Comparison of ENCODE assay signal across 8 cellular contexts in the genomic region with DNA sequence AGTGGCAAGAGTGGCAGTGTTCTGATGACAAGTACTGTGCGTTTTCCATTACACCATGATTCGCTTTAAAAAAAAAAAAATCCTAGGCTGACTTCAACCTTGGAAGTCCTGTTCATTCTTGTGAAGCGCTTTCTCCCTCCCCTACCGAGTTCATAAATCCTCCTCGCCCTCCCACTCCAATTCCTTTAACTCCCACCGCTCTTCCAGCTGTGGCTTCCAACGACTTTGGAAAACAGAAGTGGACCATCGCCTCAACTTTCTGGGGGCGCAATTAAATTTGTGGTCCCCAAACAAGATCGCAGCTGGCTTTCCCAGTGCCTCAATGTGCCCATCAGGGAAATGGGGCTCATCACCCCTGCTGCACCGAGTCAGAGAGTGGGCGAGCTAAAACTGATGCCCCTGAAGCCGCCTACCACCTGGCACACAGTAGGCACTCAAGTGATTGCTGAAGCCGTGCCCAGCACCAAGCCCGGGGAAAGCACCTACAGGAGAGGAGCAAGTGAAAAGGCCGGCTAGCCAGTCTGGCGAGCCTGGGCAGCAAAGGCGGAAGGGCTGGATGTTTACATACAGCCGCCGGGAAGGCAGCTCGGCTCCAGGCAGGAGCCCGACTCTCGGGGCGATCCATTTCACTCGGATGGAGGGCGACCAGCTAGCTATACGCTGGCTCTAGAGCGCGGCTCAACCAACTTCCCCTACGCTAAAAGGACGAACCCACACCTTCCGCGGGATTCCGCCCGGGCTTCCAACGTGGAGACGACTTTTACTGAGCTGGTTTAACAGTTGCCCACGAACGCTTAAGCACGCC. TPM values are rescaled to one million over a fixed set of nuclear protein-coding genes. Genes with fewer than 3 reads are reported as not detected.
DNase-seq lines count a peak whose midpoint lies in the region; ATAC-seq and TF ChIP-seq lines count a peak whose summit lies in the region.

No MANE protein-coding gene starts in this region.

- H2AFZ ChIP-seq in SK-N-SH (ENCODE audit: low read depth), result peak overlapping the region; percentile 93

- peaks cover 39% of the 10 kb centered on the region; the same call in 1 of the 2 replicates for H4K20me1 ChIP-seq in SK-N-SH (ENCODE audit: insufficient read depth)

- no peaks in the 10 kb centered on the region for H3K9me3 ChIP-seq in HUES48 (ENCODE audit: control insufficient read depth, insufficient read depth, low read length)
- H3K9me3 ChIP-seq in SK-N-SH, result no peaks in the 10 kb centered on the region
- H3K9me3 ChIP-seq in mucosa of descending colon, result no peaks in the 10 kb centered on the region

- CTCF ChIA-PET in SK-N-SH (lab: Yijun Ruan, JAX), result interaction anchor here (0.7 to 3.4 kb wide), 27 partner anchors 9 to 1301 kb away, joined by 3 to 21 read pairs (median 3); no protein-coding TSS in a partner anchor

- peak overlapping the region; percentile 88 for H3K4me3 ChIP-seq in HUES48 (ENCODE audit: low read depth, low read length)
- H3K4me3 ChIP-seq in SK-N-SH (ENCODE audit: low read depth in 2 of 2, low read length in 1 of 2), result peak overlapping the region; percentile 87 to 95
- H3K4me3 ChIP-seq in mucosa of descending colon, result peak overlapping the region; percentile 60
- H3K4me3 ChIP-seq in urinary bladder (ENCODE audit: low read depth, low read length), result peak overlapping the region; percentile 93

- intact Hi-C loops in mucosa of descending colon (cut with DNase I, micrococcal nuclease), result loop anchor here in 1 of 2 donors (10.0 kb wide), 1 partner anchor 163 kb away; no protein-coding TSS in a partner anchor

- no peaks in the 10 kb centered on the region for H3F3A ChIP-seq in SK-N-SH (replicated peaks; ENCODE audit: insufficient read depth)

- peak overlapping the region; percentile 86 for H3K4me2 ChIP-seq in SK-N-SH

- H3K4me1 ChIP-seq in HUES48 (ENCODE audit: control insufficient read depth, insufficient read depth, low read length), result peaks cover 49% of the 10 kb centered on the region
- H3K4me1 ChIP-seq in SK-N-SH (ENCODE audit: control insufficient read depth in 1 of 2, insufficient read depth in 2 of 2, low read depth in 1 of 2, low read length in 1 of 2), result peaks cover 0 to 11% of the 10 kb centered on the region in 2 experiments; a peak in 2 of 4 replicates
- no peaks in the 10 kb centered on the region for H3K4me1 ChIP-seq in mucosa of descending colon (ENCODE audit: low read depth)
- H3K4me1 ChIP-seq in urinary bladder (ENCODE audit: insufficient read depth), result no peaks in the 10 kb centered on the region

- H3K9ac ChIP-seq in HUES48 (ENCODE audit: low read depth, low read length) (peak overlapping the region; percentile 82), SK-N-SH (peak overlapping the region; percentile 75)

- no peak for TF ChIP-seq RAD21 in SK-N-SH (IDR thresholded peaks at IDR 0.05; ENCODE audit: low read length)

- peaks cover 54% of the 10 kb centered on the region for H3K79me2 ChIP-seq in SK-N-SH (ENCODE audit: insufficient read depth)

- peak; percentile 76 for ATAC-seq in mucosa of descending colon
- no peak for ATAC-seq in GM21526 (IDR thresholded peaks at IDR 0.05; ENCODE audit: low FRiP score, unreplicated experiment)

- H3K36me3 ChIP-seq in HUES48 (ENCODE audit: control insufficient read depth, insufficient read depth, low read length), result no peaks in the 10 kb centered on the region; the same call in 1 of the 2 replicates
- H3K36me3 ChIP-seq in SK-N-SH (replicated peaks in 1 of 2; ENCODE audit: control insufficient read depth in 1 of 2, insufficient read depth in 2 of 2, low read length in 1 of 2), result peaks cover 0 to 6% of the 10 kb centered on the region in 2 experiments
- H3K36me3 ChIP-seq in mucosa of descending colon (ENCODE audit: low read depth), result no peaks in the 10 kb centered on the region
- H3K36me3 ChIP-seq in urinary bladder (ENCODE audit: insufficient read depth), result peaks cover 3% of the 10 kb centered on the region

- POLR2A ChIA-PET in SK-N-SH (lab: Yijun Ruan, JAX), result interaction anchor here (0.8 to 1.3 kb wide), 6 partner anchors 378 to 974 kb away, joined by 3 to 6 read pairs (median 3); no protein-coding TSS in a partner anchor

- no peaks in the 10 kb centered on the region for H3K27me3 ChIP-seq in HUES48 (ENCODE audit: control insufficient read depth, insufficient read depth, low read length)
- no peaks in the 10 kb centered on the region for H3K27me3 ChIP-seq in SK-N-SH (ENCODE audit: insufficient read depth)

- H3K27ac ChIP-seq in HUES48 (ENCODE audit: low read depth, low read length) (peak overlapping the region; percentile 14), SK-N-SH (ENCODE audit: low read depth in 2 of 2, low read length in 1 of 2) (peak overlapping the region; percentile 81 to 98; a peak in 3 of 4 replicates), epithelial cell of prostate (peak overlapping the region; percentile 15), urinary bladder (ENCODE audit: low read depth) (peak overlapping the region; percentile 90)

- DNase-seq in NCI-H187 (lab: John Stamatoyannopoulos, UW), result peak; percentile 28 to 35
- no peak for DNase-seq in NCI-H187 treated with DMSO at 0.1 percent for 48 hours (lab: John Stamatoyannopoulos, UW)
- peak; percentile 74 for DNase-seq in SK-N-SH
- peak; percentile 27 for DNase-seq in epithelial cell of prostate (ENCODE audit: low read depth, low spot score)
- peak; percentile 76 to 82 (median 78) for DNase-seq in mucosa of descending colon

- TF ChIP-seq EP300 in SK-N-SH (IDR thresholded peaks at IDR 0.05; ENCODE audit: borderline replicate concordance in 1 of 2, low read depth in 1 of 2, low read length in 1 of 2), result no peak

- no peaks in the 10 kb centered on the region for H3K9me2 ChIP-seq in SK-N-SH

- TF ChIP-seq CTCF in SK-N-SH (IDR thresholded peaks at IDR 0.05) (no peak), mucosa of descending colon (IDR thresholded peaks at IDR 0.05) (no peak)

- WGBS in SK-N-SH (ENCODE audit: low lambda C conversion rate), result 19% methylated on average over 17 of the region's 40 CpGs
- WGBS in urinary bladder, result 3% methylated on average over 40 of the region's 40 CpGs

TF ChIP-seq in SK-N-SH, 30 proteins besides CTCF, POLR2A, EP300 and RAD21:
- TF ChIP-seq GABPA (IDR thresholded peaks at IDR 0.05; ENCODE audit: low read depth) (no peak), JUND (IDR thresholded peaks at IDR 0.05) (no peak), MXI1 (IDR thresholded peaks at IDR 0.05; ENCODE audit: low read depth, low read length) (peak; percentile 49; the same call in 1 of the 2 replicates), NFIC (IDR thresholded peaks at IDR 0.05; ENCODE audit: borderline replicate concordance) (0 out of 2 replicates have a peak, but pooled peaks have one; percentile 13), SIN3A (IDR thresholded peaks at IDR 0.05; ENCODE audit: borderline replicate concordance, low read depth, low read length) (peak; percentile 49; the same call in 1 of the 2 replicates)
- TF ChIP-seq, protein P1, sequence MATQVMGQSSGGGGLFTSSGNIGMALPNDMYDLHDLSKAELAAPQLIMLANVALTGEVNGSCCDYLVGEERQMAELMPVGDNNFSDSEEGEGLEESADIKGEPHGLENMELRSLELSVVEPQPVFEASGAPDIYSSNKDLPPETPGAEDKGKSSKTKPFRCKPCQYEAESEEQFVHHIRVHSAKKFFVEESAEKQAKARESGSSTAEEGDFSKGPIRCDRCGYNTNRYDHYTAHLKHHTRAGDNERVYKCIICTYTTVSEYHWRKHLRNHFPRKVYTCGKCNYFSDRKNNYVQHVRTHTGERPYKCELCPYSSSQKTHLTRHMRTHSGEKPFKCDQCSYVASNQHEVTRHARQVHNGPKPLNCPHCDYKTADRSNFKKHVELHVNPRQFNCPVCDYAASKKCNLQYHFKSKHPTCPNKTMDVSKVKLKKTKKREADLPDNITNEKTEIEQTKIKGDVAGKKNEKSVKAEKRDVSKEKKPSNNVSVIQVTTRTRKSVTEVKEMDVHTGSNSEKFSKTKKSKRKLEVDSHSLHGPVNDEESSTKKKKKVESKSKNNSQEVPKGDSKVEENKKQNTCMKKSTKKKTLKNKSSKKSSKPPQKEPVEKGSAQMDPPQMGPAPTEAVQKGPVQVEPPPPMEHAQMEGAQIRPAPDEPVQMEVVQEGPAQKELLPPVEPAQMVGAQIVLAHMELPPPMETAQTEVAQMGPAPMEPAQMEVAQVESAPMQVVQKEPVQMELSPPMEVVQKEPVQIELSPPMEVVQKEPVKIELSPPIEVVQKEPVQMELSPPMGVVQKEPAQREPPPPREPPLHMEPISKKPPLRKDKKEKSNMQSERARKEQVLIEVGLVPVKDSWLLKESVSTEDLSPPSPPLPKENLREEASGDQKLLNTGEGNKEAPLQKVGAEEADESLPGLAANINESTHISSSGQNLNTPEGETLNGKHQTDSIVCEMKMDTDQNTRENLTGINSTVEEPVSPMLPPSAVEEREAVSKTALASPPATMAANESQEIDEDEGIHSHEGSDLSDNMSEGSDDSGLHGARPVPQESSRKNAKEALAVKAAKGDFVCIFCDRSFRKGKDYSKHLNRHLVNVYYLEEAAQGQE (IDR thresholded peaks at IDR 0.05; ENCODE audit: low read depth, low read length), result peak; percentile 27; the same call in 1 of the 2 replicates

RNA-seq across cellular contexts. Expression of a gene that starts 1.3 kb away (rescaled TPM):
- polyA plus RNA-seq in SK-N-SH (2012; rRNA removed) (32.2 and 38.1 TPM in 2 replicates), urinary bladder (263 TPM)
- 28.3 and 34.6 TPM in 2 replicates for polyA plus RNA-seq in SK-N-SH (2012; cell fraction: cytosol; rRNA removed)
- 20.8 and 34.3 TPM in 2 replicates for polyA plus RNA-seq in SK-N-SH (2012; cell fraction: nucleus; rRNA removed)
- total RNA-seq in mucosa of descending colon (10 to 100 TPM; 25.3 to 80.5 (median 42.3) TPM), urinary bladder (256 TPM)

Comparison
In these comparisons a context has a peak if more than half of its experiments do, and no peak if none do; other contexts are left out.
1. H3K27ac ChIP-seq: peak in every context shown above with its lines; median percentile 90 in urinary bladder; 90 in SK-N-SH; 15 in epithelial cell of prostate; 14 in HUES48.